Comparison of ENCODE assay signal across 8 cellular contexts in genomic region chr1:28417441-28418277, GRCh38. TPM values are rescaled to one million over a fixed set of nuclear protein-coding genes. Genes with fewer than 3 reads are reported as not detected.
A peak's percentile ranks its signal among the peaks of the same experiment; 100 is the strongest.
DNase-seq lines count a peak whose midpoint lies in the region; ATAC-seq and TF ChIP-seq lines count a peak whose summit lies in the region.

No MANE protein-coding gene starts in this region.

- DNase-seq in AML-193 (lab: John Stamatoyannopoulos, UW) (peak; percentile 44 to 53), HCEC 1CT (peak; percentile 43), SW480 (ENCODE audit: low spot score) (peak; percentile 92), foreskin keratinocyte (peak; percentile 76 to 91), NCI-H1092 treated with DMSO at 0.1 percent for 48 hours (lab: John Stamatoyannopoulos, UW) (no peak)

- no peak for TF ChIP-seq CTCF in foreskin keratinocyte (conservative IDR thresholded peaks at IDR 0.05)

- H3K4me1 ChIP-seq in foreskin keratinocyte: peaks cover 20% of the 10 kb centered on the region

- peak overlapping the region; percentile 91 for H3K27ac ChIP-seq in foreskin keratinocyte

- ATAC-seq in foreskin keratinocyte: peak; percentile 98
- ATAC-seq in GM18519 (IDR thresholded peaks at IDR 0.05; ENCODE audit: low FRiP score, unreplicated experiment): no peak
- no peak for ATAC-seq in GM19328 (IDR thresholded peaks at IDR 0.05; ENCODE audit: unreplicated experiment)
- no peak for ATAC-seq in HG02840 (IDR thresholded peaks at IDR 0.05; ENCODE audit: low FRiP score, unreplicated experiment)

- no peaks in the 10 kb centered on the region for H3K27me3 ChIP-seq in foreskin keratinocyte

RNA-seq across cellular contexts. Expression of gene PHACTR4, which starts 48.1 kb away (rescaled TPM):
- 24.2 and 24.3 TPM in 2 replicates for total RNA-seq in foreskin keratinocyte
- 12.1 and 13.1 TPM in 2 replicates for polyA plus RNA-seq in foreskin keratinocyte
